ENCODE assay signal across 8 cellular contexts in genomic region chrX:135112096-135112729, GRCh38. TPM values are rescaled to one million over a fixed set of nuclear protein-coding genes. Genes with fewer than 3 reads are reported as not detected.
A peak's percentile ranks its signal among the peaks of the same experiment; 100 is the strongest.
DNase-seq lines count a peak whose midpoint lies in the region; ATAC-seq and TF ChIP-seq lines count a peak whose summit lies in the region.

No MANE protein-coding gene starts in this region.

- TF ChIP-seq POLR2A in Peyer's patch (IDR thresholded peaks at IDR 0.05): no peak
- TF ChIP-seq POLR2A in right lobe of liver (IDR thresholded peaks at IDR 0.05): no peak

- no peaks in the 10 kb centered on the region for H3K36me3 ChIP-seq in Peyer's patch
- H3K36me3 ChIP-seq in right lobe of liver: no peaks in the 10 kb centered on the region

- no peaks in the 10 kb centered on the region for H3K27me3 ChIP-seq in Peyer's patch
- H3K27me3 ChIP-seq in right lobe of liver: no peaks in the 10 kb centered on the region

- H3K4me3 ChIP-seq in Peyer's patch: no peak overlapping the region
- H3K4me3 ChIP-seq in astrocyte of the cerebellum (ENCODE audit: low read depth, low read length): no peak overlapping the region
- no peak overlapping the region for H3K4me3 ChIP-seq in right lobe of liver

- no peak overlapping the region for H3K27ac ChIP-seq in Peyer's patch
- H3K27ac ChIP-seq in right lobe of liver: no peak overlapping the region

- TF ChIP-seq CTCF in Peyer's patch (IDR thresholded peaks at IDR 0.05) (peak in 4 of 6 experiments; percentile 39 to 61 (median 49)), astrocyte of the cerebellum (IDR thresholded peaks at IDR 0.05; ENCODE audit: low read depth, low read length, missing control alignments) (peak; percentile 76), right lobe of liver (IDR thresholded peaks at IDR 0.05) (peak; percentile 60 to 70 (median 66))

- peak; percentile 72 to 90 (median 84) for ATAC-seq in right lobe of liver
- ATAC-seq in HG03108 (IDR thresholded peaks at IDR 0.05; ENCODE audit: unreplicated experiment): no peak

- intact Hi-C loops in right lobe of liver (cut with DNase I): no loop called here

- WGBS in right lobe of liver (ENCODE audit: insufficient coverage, low coverage, low lambda C conversion rate, missing lambda C conversion rate): 17% methylated on average over 4 of the region's 5 CpGs

- H3K9me3 ChIP-seq in Peyer's patch (no peaks in the 10 kb centered on the region), right lobe of liver (no peaks in the 10 kb centered on the region)

- H3K4me1 ChIP-seq in Peyer's patch (no peaks in the 10 kb centered on the region), right lobe of liver (no peaks in the 10 kb centered on the region)

- in situ Hi-C loops in astrocyte of the cerebellum (cut with HindIII; ENCODE audit: low sequenced_read_pairs): no loop called here

- DNase-seq in NOMO-1 (lab: John Stamatoyannopoulos, UW; ENCODE audit: unreplicated experiment in 2 of 2) (peak; percentile 8 to 17), NOMO-1 treated with dmso at 0.1 percent for 144 hours (lab: John Stamatoyannopoulos, UW; ENCODE audit: unreplicated experiment) (no peak), H4 (ENCODE audit: low spot score) (peak; percentile 9), Peyer's patch (peak in 1 of 3 donors; percentile 59), astrocyte of the cerebellum (ENCODE audit: low read depth) (peak; percentile 6), right lobe of liver (no peak), cerebellum (ENCODE audit: low spot score) (no peak)

RNA-seq across cellular contexts. Expression of gene ETDB, which starts 8.1 kb away (rescaled TPM):
- not detected in 2 replicates for total RNA-seq in H4 (2014; rRNA removed; shearing (Covaris generic))
- total RNA-seq in Peyer's patch: not detected
- not detected for total RNA-seq in right lobe of liver
- total RNA-seq in cerebellum: not detected

RNA-seq across cellular contexts. Expression of gene SMIM10L2B, which starts 13.7 kb away (rescaled TPM):
- 0.12 and 0.27 TPM in 2 replicates for total RNA-seq in H4 (2014; rRNA removed; shearing (Covaris generic))
- total RNA-seq in Peyer's patch: 1 to 10 TPM in 2 of 4 donors, under 1 TPM in 2; 0.54 to 1.7 (median 0.86) TPM
- total RNA-seq in right lobe of liver: under 1 TPM; 0.33 to 0.86 (median 0.45) TPM
- 3.1 TPM for total RNA-seq in cerebellum

RNA-seq across cellular contexts. Expression of gene CT55, which starts 59.0 kb away (rescaled TPM):
- total RNA-seq in H4 (2014; rRNA removed; shearing (Covaris generic)): 0.47 and 0.87 TPM in 2 replicates
- not detected for total RNA-seq in Peyer's patch
- total RNA-seq in right lobe of liver: not detected
- total RNA-seq in cerebellum: not detected

Comparison
In these comparisons a context has a peak if more than half of its experiments do, and no peak if none do; other contexts are left out.
1. DNase-seq: peak in NOMO-1 (2 of 2), H4 (single experiment) and astrocyte of the cerebellum (single experiment); none in NOMO-1 treated with dmso at 0.1 percent for 144 hours (single experiment), right lobe of liver (0 of 3) and cerebellum (single experiment).
2. Peak in every context shown above with its lines, with median percentiles within 50 percentile points of each other: CTCF ChIP-seq.